ENCODE assay signal across 1 cellular context in the genomic region with DNA sequence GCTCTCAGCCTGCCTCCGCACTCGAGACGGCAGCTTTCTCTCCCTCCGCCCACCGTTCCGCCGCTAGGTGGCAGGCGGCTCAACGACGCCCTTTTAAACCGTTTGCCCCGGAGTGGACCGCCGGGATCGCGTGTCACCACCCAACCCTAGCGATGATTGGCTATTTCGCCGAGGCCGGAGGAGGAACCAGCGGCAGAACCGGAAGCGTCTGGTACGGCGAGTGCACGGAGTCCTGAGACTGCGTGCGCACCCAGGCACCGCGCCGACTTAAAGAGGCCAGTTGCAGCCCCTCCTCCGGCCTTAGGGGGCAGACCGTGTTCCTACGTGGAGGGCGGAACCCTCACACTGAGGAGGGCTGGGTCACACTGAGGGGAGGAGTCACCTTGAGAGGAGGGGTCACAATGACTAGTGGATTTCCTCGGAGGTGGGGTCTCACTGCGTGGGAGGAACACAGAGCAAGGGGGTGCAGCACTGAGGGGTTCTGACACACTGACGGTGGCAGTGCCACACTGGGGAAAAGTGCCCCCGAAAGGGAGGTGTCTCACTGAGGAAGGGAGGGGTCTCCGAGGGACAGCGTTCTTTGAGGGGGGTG.
TF ChIP-seq lines count a peak whose summit lies in the region.

No MANE protein-coding gene starts in this region.

TF ChIP-seq in liver, 16 proteins besides CTCF, POLR2A, EP300 and RAD21 (continued from another document):
- TF ChIP-seq EGR1 (IDR thresholded peaks at IDR 0.05; ENCODE audit: low read depth in 2 of 2) (peak; percentile 74 to 89), FOXA2 (IDR thresholded peaks at IDR 0.05) (no peak), GABPA (IDR thresholded peaks at IDR 0.05 in 1 of 2, conservative IDR thresholded peaks at IDR 0.05 in 1 of 2) (peak; percentile 62 to 92), HNF4A (conservative IDR thresholded peaks at IDR 0.05) (peak; percentile 48 to 60), HNF4G (IDR thresholded peaks at IDR 0.05) (peak; percentile 14), TAF1 (conservative IDR thresholded peaks at IDR 0.05) (no peak)
- TF ChIP-seq, protein P1, sequence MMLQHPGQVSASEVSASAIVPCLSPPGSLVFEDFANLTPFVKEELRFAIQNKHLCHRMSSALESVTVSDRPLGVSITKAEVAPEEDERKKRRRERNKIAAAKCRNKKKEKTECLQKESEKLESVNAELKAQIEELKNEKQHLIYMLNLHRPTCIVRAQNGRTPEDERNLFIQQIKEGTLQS (IDR thresholded peaks at IDR 0.05), result no peak
